1 cellular context compared by ENCODE assay signal in the genomic region with DNA sequence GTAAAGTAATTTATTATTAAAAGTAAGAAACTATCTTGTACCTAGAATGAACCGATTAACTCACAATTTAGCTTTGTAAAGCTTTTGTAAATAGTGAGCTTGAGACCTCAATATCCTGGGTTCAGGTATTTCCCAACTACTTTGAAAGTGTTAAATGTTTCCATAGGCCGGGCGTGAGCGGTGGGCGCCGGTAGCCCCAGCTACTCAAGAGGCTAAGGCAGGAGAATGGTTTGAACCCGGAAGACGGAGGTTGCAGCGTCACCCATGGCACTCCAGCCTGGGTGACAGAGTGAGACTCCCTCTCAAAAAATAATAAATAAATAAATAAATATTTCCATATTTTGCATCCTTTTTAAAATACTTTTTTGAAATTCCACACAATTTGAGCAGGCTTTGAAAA.
TF ChIP-seq lines count a peak whose summit lies in the region.

No MANE protein-coding gene starts in this region.

TF ChIP-seq in endothelial cell of umbilical vein, 7 proteins besides CTCF, POLR2A, EP300 and RAD21 (continued from another document):
- no peak for TF ChIP-seq JUN (IDR thresholded peaks at IDR 0.05; ENCODE audit: borderline replicate concordance, insufficient read depth, insufficient read length, low read depth)
